8 cellular contexts compared by ENCODE assay signal in the genomic region with DNA sequence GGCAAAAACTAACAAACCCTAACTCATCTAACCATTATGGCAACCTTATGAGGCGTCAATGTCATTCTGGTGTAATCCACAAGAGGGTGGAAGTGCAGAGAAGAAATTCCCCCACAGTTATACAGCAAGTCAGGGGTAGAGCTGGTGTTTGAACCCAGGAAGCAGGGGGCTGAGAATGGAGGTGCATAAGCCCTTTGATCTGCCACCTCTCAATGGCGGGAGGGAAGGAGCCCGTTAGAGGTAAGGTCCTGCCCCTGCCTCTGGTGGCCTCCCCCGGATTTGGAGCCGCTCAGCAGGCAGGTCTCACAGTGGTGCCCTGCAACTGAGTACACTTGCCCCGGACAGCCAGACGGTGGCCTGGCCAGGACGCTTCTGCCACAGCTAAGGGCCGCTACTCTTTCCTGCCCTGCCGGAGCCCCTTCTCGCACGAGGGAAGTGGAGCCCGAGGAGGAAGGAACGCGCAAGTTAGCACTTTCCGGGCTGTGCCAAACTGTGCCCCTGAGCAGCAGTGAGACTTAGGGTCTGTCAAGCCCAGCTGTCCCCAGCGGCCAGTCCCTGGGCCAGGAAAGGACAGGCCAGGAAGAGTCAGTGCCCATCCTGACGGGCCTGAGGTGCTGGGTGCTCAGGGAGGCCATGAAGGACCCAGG. TPM values are rescaled to one million over a fixed set of nuclear protein-coding genes. Genes with fewer than 3 reads are reported as not detected.
DNase-seq lines count a peak whose midpoint lies in the region; ATAC-seq lines count a peak whose summit lies in the region.

No MANE protein-coding gene starts in this region.

- H3K9me3 ChIP-seq in right cardiac atrium (ENCODE audit: control insufficient read depth, low read length) (no peaks in the 10 kb centered on the region), stomach smooth muscle (ENCODE audit: control insufficient read depth in 2 of 2, low read length in 2 of 2) (no peaks in the 10 kb centered on the region)

- H3K27ac Mint-ChIP-seq in activated CD8-positive, alpha-beta T cell treated with anti-CD3 and anti-CD28 coated beads, Interleukin-2, amount 10 ng/mL, durations not matched to agents 7 days and 5 days = peak overlapping the region; percentile 91

- no peak overlapping the region for H3K4me3 ChIP-seq in right cardiac atrium (ENCODE audit: low read length)
- no peak overlapping the region for H3K4me3 ChIP-seq in stomach smooth muscle (ENCODE audit: low read length in 2 of 2)

- CTCF ChIA-PET in activated CD8-positive, alpha-beta T cell treated with anti-CD3 and anti-CD28 coated beads, Interleukin-2, amount 10 ng/mL, durations not matched to agents 7 days and 5 days (lab: Charles Lee) = interaction anchor here (0.7 to 12.4 kb wide), 28 partner anchors 8 to 397 kb away, joined by 3 to 436 read pairs (median 7); partner anchors contain the start of gene IL10RA

- H3K36me3 Mint-ChIP-seq in activated CD8-positive, alpha-beta T cell treated with anti-CD3 and anti-CD28 coated beads, Interleukin-2, amount 10 ng/mL, durations not matched to agents 7 days and 5 days (ENCODE audit: low read depth) = no peaks in the 10 kb centered on the region

- no peaks in the 10 kb centered on the region for H3K27me3 Mint-ChIP-seq in activated CD8-positive, alpha-beta T cell treated with anti-CD3 and anti-CD28 coated beads, Interleukin-2, amount 10 ng/mL, durations not matched to agents 7 days and 5 days (ENCODE audit: low read depth)

- H3K36me3 ChIP-seq in stomach smooth muscle (ENCODE audit: control insufficient read depth in 2 of 2, insufficient read depth in 2 of 2, low read length in 2 of 2) = no peaks in the 10 kb centered on the region

- WGBS in right cardiac atrium = 31% methylated on average over 18 of the region's 18 CpGs

- intact Hi-C loops in right cardiac atrium (cut with DNase I) = loop anchor here in 1 of 4 donors (5.0 kb wide), 1 partner anchor 124 kb away; no protein-coding TSS in a partner anchor

- H3K9me3 Mint-ChIP-seq in activated CD8-positive, alpha-beta T cell treated with anti-CD3 and anti-CD28 coated beads, Interleukin-2, amount 10 ng/mL, durations not matched to agents 7 days and 5 days (ENCODE audit: insufficient read depth) = no peaks in the 10 kb centered on the region

- peak overlapping the region; percentile 6 for H3K4me3 Mint-ChIP-seq in activated CD8-positive, alpha-beta T cell treated with anti-CD3 and anti-CD28 coated beads, Interleukin-2, amount 10 ng/mL, durations not matched to agents 7 days and 5 days

- H3K27me3 ChIP-seq in right cardiac atrium (ENCODE audit: control insufficient read depth, insufficient read depth) (no peaks in the 10 kb centered on the region), stomach smooth muscle (ENCODE audit: control insufficient read depth in 1 of 2, insufficient read depth in 2 of 2, low read length in 2 of 2) (peaks cover 0 to 5% of the 10 kb centered on the region in 2 donors)

- peaks cover 82% of the 10 kb centered on the region for H3K4me1 Mint-ChIP-seq in activated CD8-positive, alpha-beta T cell treated with anti-CD3 and anti-CD28 coated beads, Interleukin-2, amount 10 ng/mL, durations not matched to agents 7 days and 5 days (ENCODE audit: low read depth)

- peak overlapping the region in 1 of 2 donors; percentile 38 for H3K9ac ChIP-seq in stomach smooth muscle (ENCODE audit: low read length in 2 of 2)

- POLR2A ChIA-PET in activated CD8-positive, alpha-beta T cell treated with anti-CD3 and anti-CD28 coated beads, Interleukin-2, amount 10 ng/mL, durations not matched to agents 7 days and 5 days (lab: Charles Lee) = interaction anchor here (0.5 to 5.3 kb wide), 15 partner anchors 8 to 229 kb away, joined by 3 to 28 read pairs (median 4); partner anchors contain the start of gene IL10RA

- peak overlapping the region; percentile 59 for H3K27ac ChIP-seq in right cardiac atrium (ENCODE audit: low read length)
- H3K27ac ChIP-seq in stomach smooth muscle (ENCODE audit: low read length) = peak overlapping the region; percentile 53

- H3K4me1 ChIP-seq in right cardiac atrium (ENCODE audit: control insufficient read depth, insufficient read depth, low read length) (peaks cover 5% of the 10 kb centered on the region), stomach smooth muscle (ENCODE audit: control insufficient read depth, insufficient read depth, low read length) (peaks cover 39% of the 10 kb centered on the region)

- peak; percentile 65 for DNase-seq in activated effector memory CD4-positive, alpha-beta T cell treated with anti-CD3 and anti-CD28 coated beads, Interleukin-2, amount 50 U/mL, for 16 hours
- DNase-seq in activated effector memory CD4-positive, alpha-beta T cell treated with Interleukin-2 at 50 U/mL for 16 hours = no peak
- DNase-seq in activated CD8-positive, alpha-beta T cell treated with anti-CD3 and anti-CD28 coated beads, Interleukin-2, amount 10 ng/mL, durations not matched to agents 7 days and 5 days = peak; percentile 74
- peak; percentile 45 to 78 (median 76) for DNase-seq in right cardiac atrium
- DNase-seq in stimulated activated CD4-positive, alpha-beta T cell treated with anti-CD3 and anti-CD28 coated beads, Interleukin-2, amount 100 ng/mL, for 48 hours = no peak
- DNase-seq in occipital lobe (lab: John Stamatoyannopoulos, UW) = no peak
- DNase-seq in NCI-H1436 (lab: John Stamatoyannopoulos, UW) = no peak

- ATAC-seq in activated CD8-positive, alpha-beta T cell treated with anti-CD3 and anti-CD28 coated beads, Interleukin-2, amount 10 ng/mL, durations not matched to agents 7 days and 5 days = peak; percentile 62
- ATAC-seq in right cardiac atrium = peak in 1 of 2 donors; percentile 1

RNA-seq across cellular contexts. Expression of gene FXYD2, which starts 1.1 kb away (rescaled TPM):
- total RNA-seq in activated CD8-positive, alpha-beta T cell treated with anti-CD3 and anti-CD28 coated beads, Interleukin-2, amount 10 ng/mL, durations not matched to agents 7 days and 5 days = 10 to 100 TPM; 22.5 to 24.3 TPM
- total RNA-seq in right cardiac atrium = 1 to 10 TPM; 1.1 to 4.0 (median 1.9) TPM
- polyA plus RNA-seq in right cardiac atrium = 2.1 TPM
- total RNA-seq in occipital lobe = 0.62 TPM

RNA-seq across cellular contexts. Expression of gene DSCAML1, which starts 26.4 kb away (rescaled TPM):
- total RNA-seq in activated CD8-positive, alpha-beta T cell treated with anti-CD3 and anti-CD28 coated beads, Interleukin-2, amount 10 ng/mL, durations not matched to agents 7 days and 5 days = under 1 TPM; 0.16 to 0.37 TPM
- total RNA-seq in right cardiac atrium (1 to 10 TPM in 2 of 4 donors, under 1 TPM in 2; 0.45 to 1.4 (median 1.1) TPM), occipital lobe (7.6 TPM)
- 0.70 TPM for polyA plus RNA-seq in right cardiac atrium

RNA-seq across cellular contexts. Expression of gene FXYD6, which starts 53.0 kb away (rescaled TPM):
- under 1 TPM in 1 of 2 experiments, not detected in 1; 0.24 TPM for total RNA-seq in activated CD8-positive, alpha-beta T cell treated with anti-CD3 and anti-CD28 coated beads, Interleukin-2, amount 10 ng/mL, durations not matched to agents 7 days and 5 days
- 10 to 100 TPM; 36.1 to 47.8 (median 40.9) TPM for total RNA-seq in right cardiac atrium
- polyA plus RNA-seq in right cardiac atrium = 54.1 TPM
- 107 TPM for total RNA-seq in occipital lobe

Comparison
In these comparisons a context has a peak if more than half of its experiments do, and no peak if none do; other contexts are left out.
1. DNase-seq: peak in activated effector memory CD4-positive, alpha-beta T cell treated with anti-CD3 and anti-CD28 coated beads, Interleukin-2, amount 50 U/mL, for 16 hours (single experiment), activated CD8-positive, alpha-beta T cell treated with anti-CD3 and anti-CD28 coated beads, Interleukin-2, amount 10 ng/mL, durations not matched to agents 7 days and 5 days (single experiment) and right cardiac atrium (3 of 3); none in activated effector memory CD4-positive, alpha-beta T cell treated with Interleukin-2 at 50 U/mL for 16 hours (single experiment), stimulated activated CD4-positive, alpha-beta T cell treated with anti-CD3 and anti-CD28 coated beads, Interleukin-2, amount 100 ng/mL, for 48 hours (0 of 2), occipital lobe (single experiment) and NCI-H1436 (single experiment).
2. RNA of gene FXYD2, which starts 1.1 kb away (total RNA-seq): 22.5 to 24.3 TPM in activated CD8-positive, alpha-beta T cell treated with anti-CD3 and anti-CD28 coated beads, Interleukin-2, amount 10 ng/mL, durations not matched to agents 7 days and 5 days; 1.1 to 4.0 TPM in right cardiac atrium and 0.62 TPM in occipital lobe (single experiment); every median in the first group is over 4 times any median in the second.
3. RNA of gene FXYD6, which starts 53.0 kb away (total RNA-seq): 107 TPM in occipital lobe (single experiment) and 36.1 to 47.8 TPM in right cardiac atrium; 0.24 TPM in activated CD8-positive, alpha-beta T cell treated with anti-CD3 and anti-CD28 coated beads, Interleukin-2, amount 10 ng/mL, durations not matched to agents 7 days and 5 days; every median in the first group is over 10 times any median in the second.